Comparison of ENCODE assay signal across 28 cellular contexts in the genomic region with DNA sequence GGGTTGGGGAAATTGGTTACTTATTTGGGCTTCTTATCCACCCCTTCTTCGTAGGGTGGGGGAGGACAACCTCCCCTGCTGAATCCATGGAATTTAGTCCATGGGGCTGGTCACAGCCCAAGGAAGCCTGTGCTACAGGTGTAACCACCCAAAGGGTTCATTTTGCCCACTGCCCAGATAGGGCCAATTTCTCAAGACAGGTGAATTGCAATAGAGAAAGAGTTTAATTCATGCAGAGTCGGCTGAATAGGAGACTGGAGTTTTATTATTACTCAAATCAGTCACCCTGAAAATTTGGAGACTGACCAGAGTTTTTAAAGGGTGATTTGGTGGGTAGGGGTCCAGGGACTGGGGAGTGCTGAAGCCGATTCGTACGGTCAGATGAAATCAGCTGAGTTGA.
"Had no signal": no experiment of that assay in that cellular context is flagged by ENCODE, and none has a peak within 500 bp of the region (broad histone marks: within the 10 kb centered on the region; RNA-seq: fewer than 3 reads in every experiment).

No MANE protein-coding gene starts in this region.

- H3K36me3 Mint-ChIP-seq: stimulated activated effector memory CD8-positive, alpha-beta T cell treated with anti-CD3 and anti-CD28 coated beads, Interleukin-12 subunit alpha, Interleukin-12 subunit beta, amount 100 ng/mL, for 72 hours; type B pancreatic cell had no signal

- H3K9me3 ChIP-seq: suprapubic skin, testis, thyroid gland, uterus had no signal

- H3K36me3 ChIP-seq: stomach, suprapubic skin, thoracic aorta, thyroid gland, tibial artery, tibial nerve, transverse colon, upper lobe of left lung, upper lobe of right lung, uterus, vagina had no signal

- H3K27me3 ChIP-seq: stomach, suprapubic skin, testis, thyroid gland, tibial artery, tibial nerve, transverse colon, upper lobe of left lung, upper lobe of right lung, vagina had no signal

- H3K27ac ChIP-seq: stomach, suprapubic skin, testis, thoracic aorta, thyroid gland, tibial artery, tibial nerve, transverse colon, upper lobe of left lung, upper lobe of right lung, uterus, vagina had no signal

- ATAC-seq: stimulated activated effector memory CD8-positive, alpha-beta T cell treated with anti-CD3 and anti-CD28 coated beads, Interleukin-12 subunit alpha, Interleukin-12 subunit beta, amount 100 ng/mL, for 72 hours; stimulated activated memory B cell treated with anti-CD40 and anti-IgM and Interleukin-4, amounts not matched to agents 10 μg/mL and 1 μg/mL and 100 μg/mL, for 72 hours; stimulated activated naive B cell treated with anti-CD40 and anti-IgM and Interleukin-4, amounts not matched to agents 10 μg/mL and 1 μg/mL and 100 μg/mL, for 72 hours; stimulated activated naive CD8-positive, alpha-beta T cell treated with anti-CD3 and anti-CD28 coated beads, Interleukin-15, amount 100 ng/mL, for 72 hours; stimulated activated naive CD8-positive, alpha-beta T cell treated with anti-CD3 and anti-CD28 coated beads, Interleukin-15, Interleukin-2, amounts not matched to agents 100 U/mL and 50 U/mL, for 24 hours; upper lobe of right lung had no signal

- H3K27ac Mint-ChIP-seq: stimulated activated effector memory CD8-positive, alpha-beta T cell treated with anti-CD3 and anti-CD28 coated beads, Interleukin-12 subunit alpha, Interleukin-12 subunit beta, amount 100 ng/mL, for 72 hours; stimulated activated memory B cell treated with anti-CD40 and anti-IgM and Interleukin-4, amounts not matched to agents 10 μg/mL and 1 μg/mL and 100 μg/mL, for 72 hours; stimulated activated naive B cell treated with anti-CD40 and anti-IgM and Interleukin-4, amounts not matched to agents 10 μg/mL and 1 μg/mL and 100 μg/mL, for 72 hours; stimulated activated naive CD8-positive, alpha-beta T cell treated with anti-CD3 and anti-CD28 coated beads, Interleukin-15, Interleukin-2, amounts not matched to agents 100 ng/mL and 50 ng/mL, for 24 hours; type B pancreatic cell had no signal

- H3K4me1 ChIP-seq: stomach, suprapubic skin, testis, thyroid gland, tibial artery, tibial nerve, transverse colon, upper lobe of left lung, upper lobe of right lung, uterus, vagina had no signal

- H3K4me1 Mint-ChIP-seq: stimulated activated effector memory CD8-positive, alpha-beta T cell treated with anti-CD3 and anti-CD28 coated beads, Interleukin-12 subunit alpha, Interleukin-12 subunit beta, amount 100 ng/mL, for 72 hours; stimulated activated memory B cell treated with anti-CD40 and anti-IgM and Interleukin-4, amounts not matched to agents 10 μg/mL and 1 μg/mL and 100 μg/mL, for 72 hours; stimulated activated naive B cell treated with anti-CD40 and anti-IgM and Interleukin-4, amounts not matched to agents 10 μg/mL and 1 μg/mL and 100 μg/mL, for 72 hours; stimulated activated naive CD8-positive, alpha-beta T cell treated with anti-CD3 and anti-CD28 coated beads, Interleukin-15, amount 100 ng/mL, for 72 hours had no signal

- DNase-seq: stimulated activated CD4-positive, alpha-beta T cell treated with anti-CD3 and anti-CD28 coated beads, Interleukin-2, amount 100 ng/mL, for 48 hours; stimulated activated CD4-positive, alpha-beta T cell treated with anti-CD3 and anti-CD28 coated beads, Interleukin-4, amount 100 ng/mL, for 1 hour; stimulated activated CD4-positive, alpha-beta T cell treated with anti-CD3 and anti-CD28 coated beads, Interleukin-4, amount 100 ng/mL, for 24 hours; stimulated activated CD4-positive, alpha-beta T cell treated with anti-CD3 and anti-CD28 coated beads, Interleukin-4, amount 100 ng/mL, for 4 hours; stimulated activated CD8-positive, alpha-beta memory T cell treated with anti-CD3 and anti-CD28 coated beads, Interleukin-4, amount 100 ng/mL, for 48 hours; stimulated activated naive B cell treated with anti-CD40 and anti-IgM and Interleukin-4, amounts not matched to agents 10 μg/mL and 1 μg/mL and 100 μg/mL, for 72 hours; stimulated activated naive CD4-positive, alpha-beta T cell; stimulated activated naive CD4-positive, alpha-beta T cell treated with Interleukin-2 at 50 U/mL for 16 hours; stimulated activated naive CD8-positive, alpha-beta T cell treated with anti-CD3 and anti-CD28 coated beads, Interleukin-15, amount 100 ng/mL, for 72 hours; stimulated activated naive CD8-positive, alpha-beta T cell treated with anti-CD3 and anti-CD28 coated beads, Interleukin-15, Interleukin-2, amounts not matched to agents 100 U/mL and 50 U/mL, for 24 hours; stomach; substantia nigra; testis; thyroid gland; tibial artery; transverse colon; trophoblast cell; upper lobe of left lung; upper lobe of right lung; uterus had no signal

- H3K4me3 ChIP-seq: stomach, suprapubic skin, testis, thoracic aorta, thyroid gland, tibial artery, tibial nerve, transverse colon, upper lobe of left lung, upper lobe of right lung, uterus, vagina had no signal

- H3K9me3 Mint-ChIP-seq: type B pancreatic cell had no signal

- H3K4me3 Mint-ChIP-seq: stimulated activated effector memory CD8-positive, alpha-beta T cell treated with anti-CD3 and anti-CD28 coated beads, Interleukin-12 subunit alpha, Interleukin-12 subunit beta, amount 100 ng/mL, for 72 hours; stimulated activated memory B cell treated with anti-CD40 and anti-IgM and Interleukin-4, amounts not matched to agents 10 μg/mL and 1 μg/mL and 100 μg/mL, for 72 hours; stimulated activated naive B cell treated with anti-CD40 and anti-IgM and Interleukin-4, amounts not matched to agents 10 μg/mL and 1 μg/mL and 100 μg/mL, for 72 hours; stimulated activated naive CD8-positive, alpha-beta T cell treated with anti-CD3 and anti-CD28 coated beads, Interleukin-15, amount 100 ng/mL, for 72 hours; stimulated activated naive CD8-positive, alpha-beta T cell treated with anti-CD3 and anti-CD28 coated beads, Interleukin-15, Interleukin-2, amounts not matched to agents 100 ng/mL and 50 ng/mL, for 24 hours; type B pancreatic cell had no signal
